ENCODE assay signal across 8 cellular contexts in genomic region chr5:93578813-93579560, GRCh38. TPM values are rescaled to one million over a fixed set of nuclear protein-coding genes. Genes with fewer than 3 reads are reported as not detected.
DNase-seq lines count a peak whose midpoint lies in the region; ATAC-seq and TF ChIP-seq lines count a peak whose summit lies in the region.

No MANE protein-coding gene starts in this region.

- H3K27ac ChIP-seq in colonic mucosa (peak overlapping the region; percentile 52), vagina (peak overlapping the region; percentile 89), MM.1S (ENCODE audit: low read length) (no peak overlapping the region)

- H3K4me3 Mint-ChIP-seq in activated naive CD8-positive, alpha-beta T cell = peak overlapping the region; percentile 32
- H3K4me3 Mint-ChIP-seq in activated naive CD8-positive, alpha-beta T cell treated with anti-CD3 and anti-CD28 coated beads for 36 hours = no peak overlapping the region

- H4K20me1 ChIP-seq in MM.1S (ENCODE audit: insufficient read depth, low read length) = no peaks in the 10 kb centered on the region

- no peaks in the 10 kb centered on the region; the same call in 1 of the 2 replicates for H3F3A ChIP-seq in MM.1S (ENCODE audit: insufficient read depth, low read length)

- no peak for DNase-seq in activated naive CD8-positive, alpha-beta T cell treated with anti-CD3 and anti-CD28 coated beads for 36 hours
- DNase-seq in colonic mucosa = peak; percentile 53
- peak; percentile 73 for DNase-seq in mucosa of gallbladder (ENCODE audit: low spot score)
- DNase-seq in vagina (ENCODE audit: extremely low spot score in 2 of 2) = peak in 1 of 2 donors; percentile 91
- no peak for DNase-seq in NCI-H2029 treated with DMSO at 0.1 percent for 48 hours (lab: John Stamatoyannopoulos, UW)
- DNase-seq in MM.1S = no peak

- H3K9ac ChIP-seq in colonic mucosa (ENCODE audit: low read depth in 2 of 2, low read length in 2 of 2) (peak overlapping the region; percentile 38 to 48), MM.1S (ENCODE audit: low read length) (no peak overlapping the region)

- peaks cover 62% of the 10 kb centered on the region for H3K27me3 ChIP-seq in colonic mucosa
- no peaks in the 10 kb centered on the region for H3K27me3 ChIP-seq in vagina
- peaks cover 20% of the 10 kb centered on the region for H3K27me3 ChIP-seq in MM.1S (replicated peaks; ENCODE audit: insufficient read depth, low read length)

- ATAC-seq in GM21717 (IDR thresholded peaks at IDR 0.05; ENCODE audit: unreplicated experiment) = no peak

- TF ChIP-seq POLR2A in vagina (IDR thresholded peaks at IDR 0.05) = peak in 1 of 2 donors; percentile 26

- H3K4me3 ChIP-seq in colonic mucosa (peak overlapping the region; percentile 57), vagina (peak overlapping the region; percentile 59 to 82), MM.1S (ENCODE audit: low read length) (no peak overlapping the region)

- H3K4me2 ChIP-seq in MM.1S (ENCODE audit: low read depth, low read length) = no peak overlapping the region

- H3K36me3 Mint-ChIP-seq in activated naive CD8-positive, alpha-beta T cell = no peaks in the 10 kb centered on the region
- no peaks in the 10 kb centered on the region for H3K36me3 Mint-ChIP-seq in activated naive CD8-positive, alpha-beta T cell treated with anti-CD3 and anti-CD28 coated beads for 36 hours

- H3K9me3 ChIP-seq in colonic mucosa (no peaks in the 10 kb centered on the region), vagina (no peaks in the 10 kb centered on the region), MM.1S (replicated peaks; ENCODE audit: insufficient read depth, low read length) (no peaks in the 10 kb centered on the region)

- H3K27ac Mint-ChIP-seq in activated naive CD8-positive, alpha-beta T cell = no peak overlapping the region
- H3K27ac Mint-ChIP-seq in activated naive CD8-positive, alpha-beta T cell treated with anti-CD3 and anti-CD28 coated beads for 36 hours = no peak overlapping the region

- H3K36me3 ChIP-seq in colonic mucosa (no peaks in the 10 kb centered on the region), vagina (no peaks in the 10 kb centered on the region), MM.1S (replicated peaks; ENCODE audit: insufficient read depth, low read length) (no peaks in the 10 kb centered on the region)

- intact Hi-C loops in colonic mucosa (cut with DNase I) = no loop called here
- intact Hi-C loops in vagina (cut with DNase I) = loop anchor here (10.0 kb wide), 1 partner anchor 226 kb away; no protein-coding TSS in a partner anchor

- H3K9me2 ChIP-seq in MM.1S (replicated peaks; ENCODE audit: insufficient read depth, low read length) = no peaks in the 10 kb centered on the region

- peaks cover 28% of the 10 kb centered on the region for H3K4me1 Mint-ChIP-seq in activated naive CD8-positive, alpha-beta T cell (ENCODE audit: low read depth)
- H3K4me1 Mint-ChIP-seq in activated naive CD8-positive, alpha-beta T cell treated with anti-CD3 and anti-CD28 coated beads for 36 hours = peaks cover 16% of the 10 kb centered on the region

- no peaks in the 10 kb centered on the region for H3K9me3 Mint-ChIP-seq in activated naive CD8-positive, alpha-beta T cell (ENCODE audit: low read depth)
- no peaks in the 10 kb centered on the region for H3K9me3 Mint-ChIP-seq in activated naive CD8-positive, alpha-beta T cell treated with anti-CD3 and anti-CD28 coated beads for 36 hours

- H3K4me1 ChIP-seq in colonic mucosa = peaks cover 6% of the 10 kb centered on the region
- H3K4me1 ChIP-seq in vagina = peaks cover 37% of the 10 kb centered on the region
- H3K4me1 ChIP-seq in MM.1S (ENCODE audit: low read length) = no peaks in the 10 kb centered on the region; the same call in 1 of the 2 replicates

- TF ChIP-seq CTCF in colonic mucosa (IDR thresholded peaks at IDR 0.05) (no peak), vagina (IDR thresholded peaks at IDR 0.05) (no peak), MM.1S (IDR thresholded peaks at IDR 0.05; ENCODE audit: low read length) (no peak)

- peaks cover 47% of the 10 kb centered on the region for H3K27me3 Mint-ChIP-seq in activated naive CD8-positive, alpha-beta T cell
- H3K27me3 Mint-ChIP-seq in activated naive CD8-positive, alpha-beta T cell treated with anti-CD3 and anti-CD28 coated beads for 36 hours = peaks cover 69% of the 10 kb centered on the region

- no peak overlapping the region for H2AFZ ChIP-seq in MM.1S (ENCODE audit: low read length)

- H3K79me2 ChIP-seq in MM.1S (ENCODE audit: low read length) = no peaks in the 10 kb centered on the region

RNA-seq across cellular contexts. Expression of gene NR2F1-AS1, which starts 2.0 kb away (rescaled TPM):
- total RNA-seq in activated naive CD8-positive, alpha-beta T cell treated with anti-CD3 and anti-CD28 coated beads for 36 hours = not detected
- total RNA-seq in colonic mucosa (1 to 10 TPM in 1 of 2 donors, under 1 TPM in 1; 0.69 to 2.4 TPM), mucosa of gallbladder (29.5 TPM), vagina (22.3 TPM)

RNA-seq across cellular contexts. Expression of gene NR2F1, which starts 4.0 kb away (rescaled TPM):
- not detected for total RNA-seq in activated naive CD8-positive, alpha-beta T cell treated with anti-CD3 and anti-CD28 coated beads for 36 hours
- 1 to 10 TPM; 2.7 to 2.9 TPM for total RNA-seq in colonic mucosa
- total RNA-seq in mucosa of gallbladder = 162 TPM
- total RNA-seq in vagina = 97.2 TPM

Comparison
In these comparisons a context has a peak if more than half of its experiments do, and no peak if none do; other contexts are left out.
1. DNase-seq: peak in colonic mucosa (single experiment) and mucosa of gallbladder (single experiment); none in activated naive CD8-positive, alpha-beta T cell treated with anti-CD3 and anti-CD28 coated beads for 36 hours (single experiment), NCI-H2029 treated with DMSO at 0.1 percent for 48 hours (single experiment) and MM.1S (single experiment).
2. RNA of gene NR2F1, which starts 4.0 kb away (total RNA-seq): 162 TPM in mucosa of gallbladder (single experiment) and 97.2 TPM in vagina (single experiment); 2.7 to 2.9 TPM in colonic mucosa and not detected in activated naive CD8-positive, alpha-beta T cell treated with anti-CD3 and anti-CD28 coated beads for 36 hours; every median in the first group is over 10 times any median in the second.